ENCODE assay signal across 8 cellular contexts in the genomic region with DNA sequence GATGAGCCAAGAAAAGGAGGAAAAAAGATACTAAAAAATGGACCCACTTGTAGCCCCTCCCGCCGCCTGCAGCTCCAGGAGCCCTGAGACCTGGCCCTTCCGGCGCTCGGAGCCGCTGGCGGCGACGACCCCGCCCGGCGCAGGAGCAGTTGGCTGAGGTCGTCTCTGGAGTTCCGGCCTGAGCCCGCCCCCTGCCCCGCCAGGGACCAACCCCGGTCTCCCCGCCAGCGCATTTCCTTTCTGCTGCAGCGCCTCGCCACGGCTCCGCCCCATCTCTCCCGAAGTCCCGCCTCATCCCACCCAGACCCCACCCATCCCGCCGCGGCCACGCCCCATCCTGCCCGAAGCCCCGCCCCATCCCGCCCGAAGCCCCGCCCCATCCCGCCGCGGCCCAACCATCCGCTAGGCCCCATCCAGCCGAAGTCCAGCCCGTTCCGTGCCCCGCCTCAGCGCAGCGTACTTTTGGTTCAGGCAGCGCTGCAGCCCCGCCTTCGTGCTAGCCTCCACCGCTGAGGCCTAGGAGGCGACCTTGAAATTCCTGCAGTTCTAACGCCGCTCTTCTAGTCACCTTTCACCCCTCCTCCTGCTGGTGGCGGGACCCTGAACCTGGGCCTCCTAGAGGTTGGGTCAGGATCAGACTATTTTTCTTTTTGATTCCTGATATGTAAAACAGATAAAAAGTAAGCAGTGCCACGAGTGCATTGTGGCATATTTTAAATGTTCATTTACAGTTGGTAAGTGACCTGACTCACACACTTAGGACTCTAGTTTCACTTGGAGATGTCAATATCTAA. TPM values are rescaled to one million over a fixed set of nuclear protein-coding genes. Genes with fewer than 3 reads are reported as not detected.
A peak's percentile ranks its signal among the peaks of the same experiment; 100 is the strongest.
DNase-seq lines count a peak whose midpoint lies in the region; ATAC-seq and TF ChIP-seq lines count a peak whose summit lies in the region.

A gene with protein sequence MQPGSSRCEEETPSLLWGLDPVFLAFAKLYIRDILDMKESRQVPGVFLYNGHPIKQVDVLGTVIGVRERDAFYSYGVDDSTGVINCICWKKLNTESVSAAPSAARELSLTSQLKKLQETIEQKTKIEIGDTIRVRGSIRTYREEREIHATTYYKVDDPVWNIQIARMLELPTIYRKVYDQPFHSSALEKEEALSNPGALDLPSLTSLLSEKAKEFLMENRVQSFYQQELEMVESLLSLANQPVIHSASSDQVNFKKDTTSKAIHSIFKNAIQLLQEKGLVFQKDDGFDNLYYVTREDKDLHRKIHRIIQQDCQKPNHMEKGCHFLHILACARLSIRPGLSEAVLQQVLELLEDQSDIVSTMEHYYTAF (minus strand): TSS at position 132 of the 794 bp plus-strand sequence. CDS start 590 bp downstream, outside the sequence.

- peak; percentile 96 for DNase-seq in EL
- DNase-seq in H4 (ENCODE audit: low spot score), result peak; percentile 94
- peak; percentile 99 for DNase-seq in LoVo (ENCODE audit: low spot score)
- DNase-seq in RWPE2 (ENCODE audit: low spot score), result peak; percentile 97
- DNase-seq in activated T-helper 9 cell treated with anti-CD3 and anti-CD28 coated beads, Interleukin-2, amount 50 U/mL, for 16 hours (ENCODE audit: low read depth), result peak; percentile 94
- DNase-seq in fibroblast of pulmonary artery (ENCODE audit: low read depth), result peak; percentile 98

- ATAC-seq in RWPE2 (ENCODE audit: low read depth), result peak; percentile 94

- peak within 1 kb of the TSS; percentile 96 to 99 (median 99) for H3K27ac Mint-ChIP-seq in nephron
- H3K27ac Mint-ChIP-seq in stimulated activated naive CD8-positive, alpha-beta T cell treated with anti-CD3 and anti-CD28 coated beads, Interleukin-15, Interleukin-2, amounts not matched to agents 100 ng/mL and 50 ng/mL, for 24 hours, result peak within 1 kb of the TSS; percentile 90

- peaks cover 2% of the 10 kb centered on the region for H3K36me3 Mint-ChIP-seq in nephron (ENCODE audit: low read depth)
- H3K36me3 Mint-ChIP-seq in stimulated activated naive CD8-positive, alpha-beta T cell treated with anti-CD3 and anti-CD28 coated beads, Interleukin-15, Interleukin-2, amounts not matched to agents 100 ng/mL and 50 ng/mL, for 24 hours (ENCODE audit: low read depth), result peaks cover 19% of the 10 kb centered on the region

- no peaks in the 10 kb centered on the region for H3K9me3 Mint-ChIP-seq in nephron
- H3K9me3 Mint-ChIP-seq in stimulated activated naive CD8-positive, alpha-beta T cell treated with anti-CD3 and anti-CD28 coated beads, Interleukin-15, Interleukin-2, amounts not matched to agents 100 ng/mL and 50 ng/mL, for 24 hours, result peaks cover 7% of the 10 kb centered on the region

- peak within 1 kb of the TSS; percentile 55 for H3K4me3 ChIP-seq in RWPE2 (ENCODE audit: severe bottlenecking)
- peak within 1 kb of the TSS; percentile 82 for H3K4me3 ChIP-seq in fibroblast of pulmonary artery (replicated peaks; ENCODE audit: low read depth, low read length)

- no peaks in the 10 kb centered on the region for H3K27me3 Mint-ChIP-seq in nephron (ENCODE audit: low read depth)
- H3K27me3 Mint-ChIP-seq in stimulated activated naive CD8-positive, alpha-beta T cell treated with anti-CD3 and anti-CD28 coated beads, Interleukin-15, Interleukin-2, amounts not matched to agents 100 ng/mL and 50 ng/mL, for 24 hours, result no peaks in the 10 kb centered on the region

- H3K36me3 ChIP-seq in RWPE2 (ENCODE audit: low read depth), result peaks cover 19% of the 10 kb centered on the region

- H3K4me1 Mint-ChIP-seq in nephron, result peaks cover 26% of the 10 kb centered on the region
- peaks cover 38% of the 10 kb centered on the region for H3K4me1 Mint-ChIP-seq in stimulated activated naive CD8-positive, alpha-beta T cell treated with anti-CD3 and anti-CD28 coated beads, Interleukin-15, Interleukin-2, amounts not matched to agents 100 ng/mL and 50 ng/mL, for 24 hours (ENCODE audit: low read depth)

- peak within 1 kb of the TSS; percentile 89 to 99 (median 98) for H3K4me3 Mint-ChIP-seq in nephron
- H3K4me3 Mint-ChIP-seq in stimulated activated naive CD8-positive, alpha-beta T cell treated with anti-CD3 and anti-CD28 coated beads, Interleukin-15, Interleukin-2, amounts not matched to agents 100 ng/mL and 50 ng/mL, for 24 hours, result peak within 1 kb of the TSS; percentile 92

- H3K9me3 ChIP-seq in RWPE2 (ENCODE audit: severe bottlenecking), result peaks cover 3% of the 10 kb centered on the region

- peaks cover 23% of the 10 kb centered on the region for H3K4me1 ChIP-seq in RWPE2 (ENCODE audit: insufficient read depth, poor library complexity, severe bottlenecking)

- peak; percentile 10 for TF ChIP-seq CTCF in RWPE2 (IDR thresholded peaks at IDR 0.05; ENCODE audit: poor library complexity, severe bottlenecking)
- no peak for TF ChIP-seq CTCF in fibroblast of pulmonary artery (IDR thresholded peaks at IDR 0.05; ENCODE audit: low read length, missing control alignments)
- TF ChIP-seq CTCF in nephron (IDR thresholded peaks at IDR 0.05; ENCODE audit: unreplicated experiment in 3 of 3), result peak in 1 of 3 experiments; percentile 12

- peak within 1 kb of the TSS; percentile 92 for H3K27ac ChIP-seq in RWPE2 (ENCODE audit: poor library complexity, severe bottlenecking)

- H3K27me3 ChIP-seq in RWPE2 (ENCODE audit: insufficient read depth, poor library complexity, severe bottlenecking), result no peaks in the 10 kb centered on the region

RNA-seq across cellular contexts. Expression of the gene that starts here (rescaled TPM):
- 24.9 and 30.2 TPM in 2 replicates for total RNA-seq in H4 (2014; rRNA removed; shearing (Covaris generic))

Comparison
In these comparisons a context has a peak if more than half of its experiments do, and no peak if none do; other contexts are left out.
1. Peak in every context shown above with its lines: DNase-seq, ATAC-seq, H3K4me3 ChIP-seq and H3K27ac ChIP-seq.